In genomic region chr6:167977717-167978467, GRCh38 we compare ENCODE assay signal across 1 cellular context.
TF ChIP-seq lines count a peak whose summit lies in the region.

No MANE protein-coding gene starts in this region.

TF ChIP-seq in HepG2, 621 proteins besides CTCF, POLR2A, EP300 and RAD21:
- TF ChIP-seq ZEB1 (IDR thresholded peaks at IDR 0.05; ENCODE audit: insufficient replicate concordance, low read depth), result no peak
- 0 out of 2 replicates have a peak, but pooled peaks have one; percentile 31 for TF ChIP-seq ZNF501 (CRISPR knock-in tag; IDR thresholded peaks at IDR 0.05)
- no peak for TF ChIP-seq HNRNPH1 (optimal IDR thresholded peaks at IDR 0.05; ENCODE audit: low read depth, low read length)
- TF ChIP-seq, protein P1, sequence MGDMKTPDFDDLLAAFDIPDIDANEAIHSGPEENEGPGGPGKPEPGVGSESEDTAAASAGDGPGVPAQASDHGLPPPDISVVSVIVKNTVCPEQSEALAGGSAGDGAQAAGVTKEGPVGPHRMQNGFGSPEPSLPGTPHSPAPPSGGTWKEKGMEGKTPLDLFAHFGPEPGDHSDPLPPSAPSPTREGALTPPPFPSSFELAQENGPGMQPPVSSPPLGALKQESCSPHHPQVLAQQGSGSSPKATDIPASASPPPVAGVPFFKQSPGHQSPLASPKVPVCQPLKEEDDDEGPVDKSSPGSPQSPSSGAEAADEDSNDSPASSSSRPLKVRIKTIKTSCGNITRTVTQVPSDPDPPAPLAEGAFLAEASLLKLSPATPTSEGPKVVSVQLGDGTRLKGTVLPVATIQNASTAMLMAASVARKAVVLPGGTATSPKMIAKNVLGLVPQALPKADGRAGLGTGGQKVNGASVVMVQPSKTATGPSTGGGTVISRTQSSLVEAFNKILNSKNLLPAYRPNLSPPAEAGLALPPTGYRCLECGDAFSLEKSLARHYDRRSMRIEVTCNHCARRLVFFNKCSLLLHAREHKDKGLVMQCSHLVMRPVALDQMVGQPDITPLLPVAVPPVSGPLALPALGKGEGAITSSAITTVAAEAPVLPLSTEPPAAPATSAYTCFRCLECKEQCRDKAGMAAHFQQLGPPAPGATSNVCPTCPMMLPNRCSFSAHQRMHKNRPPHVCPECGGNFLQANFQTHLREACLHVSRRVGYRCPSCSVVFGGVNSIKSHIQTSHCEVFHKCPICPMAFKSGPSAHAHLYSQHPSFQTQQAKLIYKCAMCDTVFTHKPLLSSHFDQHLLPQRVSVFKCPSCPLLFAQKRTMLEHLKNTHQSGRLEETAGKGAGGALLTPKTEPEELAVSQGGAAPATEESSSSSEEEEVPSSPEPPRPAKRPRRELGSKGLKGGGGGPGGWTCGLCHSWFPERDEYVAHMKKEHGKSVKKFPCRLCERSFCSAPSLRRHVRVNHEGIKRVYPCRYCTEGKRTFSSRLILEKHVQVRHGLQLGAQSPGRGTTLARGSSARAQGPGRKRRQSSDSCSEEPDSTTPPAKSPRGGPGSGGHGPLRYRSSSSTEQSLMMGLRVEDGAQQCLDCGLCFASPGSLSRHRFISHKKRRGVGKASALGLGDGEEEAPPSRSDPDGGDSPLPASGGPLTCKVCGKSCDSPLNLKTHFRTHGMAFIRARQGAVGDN (CRISPR knock-in tag; IDR thresholded peaks at IDR 0.05), result 0 out of 2 replicates have a peak, but pooled peaks have one; percentile 16
- no peak for TF ChIP-seq EHMT2 (IDR thresholded peaks at IDR 0.05; ENCODE audit: borderline replicate concordance, low read depth, low read length)
- TF ChIP-seq AGO2 (optimal IDR thresholded peaks at IDR 0.05; ENCODE audit: low read depth, low read length), result peak; percentile 27
- peak; percentile 18; the same call in 1 of the 2 replicates for TF ChIP-seq ZNF768 (CRISPR knock-in tag; IDR thresholded peaks at IDR 0.05)
